ENCODE assay signal across 4 cellular contexts in the genomic region with DNA sequence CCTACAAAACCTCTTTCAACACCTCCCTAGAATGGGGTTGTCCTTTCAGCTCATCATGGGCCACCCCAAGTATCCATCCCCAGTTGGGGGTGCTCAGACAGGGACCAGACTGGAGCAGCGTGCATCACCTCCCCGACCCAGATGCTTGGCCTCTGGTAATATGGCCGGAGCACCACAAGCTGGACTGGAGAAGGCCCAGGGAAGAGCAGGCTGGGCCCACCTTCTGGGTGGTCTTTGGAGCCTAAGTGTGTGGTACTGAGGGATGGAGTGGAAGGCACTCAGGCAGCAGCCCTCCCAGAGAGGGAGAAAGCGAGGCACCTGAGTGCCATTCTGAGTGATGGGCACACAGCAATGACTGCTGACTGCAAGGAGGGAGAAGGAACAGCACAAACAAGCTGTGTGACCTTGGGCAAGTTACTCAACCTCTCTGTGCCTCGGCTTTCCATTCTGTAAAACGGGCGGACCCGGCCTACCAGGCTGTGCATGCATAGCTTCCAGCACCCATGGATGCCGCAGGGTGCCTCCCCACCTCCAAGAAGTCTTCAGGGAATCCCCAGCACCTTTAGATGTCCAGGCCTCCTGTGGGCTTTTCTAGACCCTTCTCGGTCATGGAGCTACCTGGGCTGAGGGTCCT.
TF ChIP-seq lines count a peak whose summit lies in the region.

No MANE protein-coding gene starts in this region.

TF ChIP-seq in SK-N-SH treated with all-trans-retinoic acid at 6 μM for 48 hours, 23 proteins besides CTCF, POLR2A, EP300 and RAD21 (continues in another document):
- TF ChIP-seq ARNTL (CRISPR knock-in tag; IDR thresholded peaks at IDR 0.05; ENCODE audit: borderline replicate concordance, low read depth) (no peak), CREB5 (CRISPR knock-in tag; IDR thresholded peaks at IDR 0.05; ENCODE audit: low read depth) (no peak), ZNF70 (CRISPR knock-in tag; IDR thresholded peaks at IDR 0.05) (peak; percentile 97), TCF4 (CRISPR knock-in tag; IDR thresholded peaks at IDR 0.05; ENCODE audit: borderline replicate concordance) (no peak), CSRNP3 (CRISPR knock-in tag; IDR thresholded peaks at IDR 0.05) (no peak), RARB (CRISPR knock-in tag; IDR thresholded peaks at IDR 0.05) (no peak)

TF ChIP-seq in SK-N-SH, 30 proteins besides CTCF, POLR2A, EP300 and RAD21:
- TF ChIP-seq CHD2 (IDR thresholded peaks at IDR 0.05; ENCODE audit: low read length, partially characterized antibody) (no peak), FOXM1 (IDR thresholded peaks at IDR 0.05; ENCODE audit: low read depth) (no peak), MAX (IDR thresholded peaks at IDR 0.05; ENCODE audit: low read depth) (no peak), ZBTB33 (IDR thresholded peaks at IDR 0.05; ENCODE audit: borderline replicate concordance, low read depth) (no peak), FOSL2 (IDR thresholded peaks at IDR 0.05; ENCODE audit: borderline replicate concordance, low read depth) (no peak), IRF3 (IDR thresholded peaks at IDR 0.05; ENCODE audit: low read depth, low read length) (no peak), NFIC (IDR thresholded peaks at IDR 0.05; ENCODE audit: borderline replicate concordance) (no peak), RFX5 (IDR thresholded peaks at IDR 0.05; ENCODE audit: low read length) (no peak), GABPA (IDR thresholded peaks at IDR 0.05; ENCODE audit: low read depth) (no peak)
- TF ChIP-seq, protein P1, sequence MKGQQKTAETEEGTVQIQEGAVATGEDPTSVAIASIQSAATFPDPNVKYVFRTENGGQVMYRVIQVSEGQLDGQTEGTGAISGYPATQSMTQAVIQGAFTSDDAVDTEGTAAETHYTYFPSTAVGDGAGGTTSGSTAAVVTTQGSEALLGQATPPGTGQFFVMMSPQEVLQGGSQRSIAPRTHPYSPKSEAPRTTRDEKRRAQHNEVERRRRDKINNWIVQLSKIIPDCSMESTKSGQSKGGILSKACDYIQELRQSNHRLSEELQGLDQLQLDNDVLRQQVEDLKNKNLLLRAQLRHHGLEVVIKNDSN (IDR thresholded peaks at IDR 0.05; ENCODE audit: borderline replicate concordance, low read depth) = no peak

TF ChIP-seq in HepG2, 621 proteins besides CTCF, POLR2A, EP300 and RAD21:
- no peak for TF ChIP-seq RORA (CRISPR knock-in tag; IDR thresholded peaks at IDR 0.05)
- TF ChIP-seq ZNF768 (CRISPR knock-in tag; IDR thresholded peaks at IDR 0.05) = peak; percentile 97
TF ChIP-seq in HepG2: peak in this region for 1.

TF ChIP-seq in H1, 55 proteins besides CTCF, POLR2A, EP300 and RAD21:
- TF ChIP-seq SP1 (IDR thresholded peaks at IDR 0.05; ENCODE audit: low read depth, low read length) = no peak
- TF ChIP-seq GTF2F1 (IDR thresholded peaks at IDR 0.05; ENCODE audit: borderline replicate concordance, low read depth, low read length) = no peak
- peak; percentile 81; the same call in 1 of the 2 replicates for TF ChIP-seq KDM1A (IDR thresholded peaks at IDR 0.05; ENCODE audit: borderline replicate concordance, low read length)
- no peak for TF ChIP-seq CTBP2 (IDR thresholded peaks at IDR 0.05; ENCODE audit: borderline replicate concordance, insufficient read depth, insufficient read length, low read length)
TF ChIP-seq in H1: peak in this region for 1.
